ENCODE assay signal across 7 cellular contexts in the genomic region with DNA sequence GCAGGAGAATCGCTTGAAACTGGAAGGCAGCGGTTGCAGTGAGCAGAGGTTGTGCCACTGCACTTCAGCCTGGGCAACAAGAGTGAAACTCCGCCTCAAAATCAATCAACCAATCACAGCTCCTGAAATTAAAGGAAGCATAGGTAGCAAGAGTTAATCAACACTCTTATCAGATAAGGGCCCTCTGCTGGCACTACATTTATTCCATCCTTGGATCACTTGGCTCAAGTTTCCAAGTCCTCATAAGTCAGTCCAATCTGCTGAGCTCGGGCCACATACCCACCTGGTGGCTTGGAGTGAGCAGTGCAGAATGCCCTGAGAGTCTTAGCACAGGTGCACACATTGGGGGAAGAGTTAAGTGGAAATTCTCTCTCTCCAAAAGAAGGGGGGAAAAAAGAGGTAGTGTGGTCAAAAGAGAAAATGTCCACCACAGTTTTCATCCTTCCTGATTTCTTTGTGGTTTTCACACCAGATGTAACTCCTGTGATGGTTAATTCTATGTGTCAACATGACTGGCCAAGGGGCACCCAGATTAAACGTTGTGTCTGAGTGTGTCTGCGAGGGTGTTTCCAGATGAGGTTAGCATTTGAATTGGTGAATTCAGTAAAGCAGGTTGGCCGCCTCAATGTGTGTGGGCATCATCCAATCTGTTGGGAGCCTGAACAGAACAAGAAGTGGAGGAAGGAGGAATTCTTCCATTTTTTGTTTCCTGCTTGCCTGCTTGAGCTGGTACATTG. TPM values are rescaled to one million over a fixed set of nuclear protein-coding genes. Genes with fewer than 3 reads are reported as not detected.
A peak's percentile ranks its signal among the peaks of the same experiment; 100 is the strongest.
DNase-seq lines count a peak whose midpoint lies in the region; ATAC-seq, FAIRE-seq and TF ChIP-seq lines count a peak whose summit lies in the region.

No MANE protein-coding gene starts in this region.

- FAIRE-seq in frontal cortex (lab: Jason Lieb, UNC), result no peak

- H4K20me1 ChIP-seq in MM.1S (ENCODE audit: insufficient read depth, low read length), result no peaks in the 10 kb centered on the region
- H4K20me1 ChIP-seq in neural progenitor cell (ENCODE audit: low read depth), result no peaks in the 10 kb centered on the region

- H3K27me3 ChIP-seq in MM.1S (replicated peaks; ENCODE audit: insufficient read depth, low read length), result no peaks in the 10 kb centered on the region
- H3K27me3 ChIP-seq in neural progenitor cell, result no peaks in the 10 kb centered on the region

- H3K9me3 Mint-ChIP-seq in neural progenitor cell, result no peaks in the 10 kb centered on the region

- no peak overlapping the region for H3K27ac ChIP-seq in MM.1S (ENCODE audit: low read length)
- no peak overlapping the region for H3K27ac ChIP-seq in neural progenitor cell

- H3K4me2 ChIP-seq in MM.1S (ENCODE audit: low read depth, low read length), result no peak overlapping the region
- H3K4me2 ChIP-seq in neural progenitor cell, result no peak overlapping the region

- no peak overlapping the region for H3K27ac Mint-ChIP-seq in neural progenitor cell

- ATAC-seq in GM18511 (IDR thresholded peaks at IDR 0.05; ENCODE audit: unreplicated experiment) (peak; percentile 48), left ventricle myocardium superior (no peak)

- no peaks in the 10 kb centered on the region for H3K9me2 ChIP-seq in MM.1S (replicated peaks; ENCODE audit: insufficient read depth, low read length)

- peaks cover 3% of the 10 kb centered on the region for H3K27me3 Mint-ChIP-seq in neural progenitor cell (ENCODE audit: insufficient read depth, low read depth)

- H3K9ac ChIP-seq in MM.1S (ENCODE audit: low read length), result no peak overlapping the region
- H3K9ac ChIP-seq in neural progenitor cell, result no peak overlapping the region

- no peaks in the 10 kb centered on the region for H3K79me2 ChIP-seq in MM.1S (ENCODE audit: low read length)
- no peaks in the 10 kb centered on the region for H3K79me2 ChIP-seq in neural progenitor cell (ENCODE audit: low read depth)

- no peak overlapping the region for H3K4me3 Mint-ChIP-seq in neural progenitor cell

- intact Hi-C loops in left ventricle myocardium superior (cut with micrococcal nuclease), result no loop called here

- no peaks in the 10 kb centered on the region for H3K9me3 ChIP-seq in MM.1S (replicated peaks; ENCODE audit: insufficient read depth, low read length)
- no peaks in the 10 kb centered on the region for H3K9me3 ChIP-seq in neural progenitor cell (ENCODE audit: low read depth)

- no peaks in the 10 kb centered on the region for H3K36me3 ChIP-seq in MM.1S (replicated peaks; ENCODE audit: insufficient read depth, low read length)
- no peaks in the 10 kb centered on the region for H3K36me3 ChIP-seq in neural progenitor cell

- H3K36me3 Mint-ChIP-seq in neural progenitor cell, result no peaks in the 10 kb centered on the region

- H3K4me3 ChIP-seq in MM.1S (ENCODE audit: low read length) (no peak overlapping the region), cardiac fibroblast (replicated peaks in 1 of 2; ENCODE audit: low read depth in 2 of 2, low read length in 2 of 2) (no peak overlapping the region), neural progenitor cell (no peak overlapping the region)

- no peak overlapping the region for H2AFZ ChIP-seq in MM.1S (ENCODE audit: low read length)
- no peak overlapping the region for H2AFZ ChIP-seq in neural progenitor cell (replicated peaks)

- no peaks in the 10 kb centered on the region for H3F3A ChIP-seq in MM.1S (ENCODE audit: insufficient read depth, low read length)
- no peaks in the 10 kb centered on the region for H3F3A ChIP-seq in neural progenitor cell (ENCODE audit: low read depth)

- H3K4me1 Mint-ChIP-seq in neural progenitor cell, result peaks cover 4% of the 10 kb centered on the region

- peaks cover under 1% of the 10 kb centered on the region; the same call in 1 of the 2 replicates for H3K4me1 ChIP-seq in MM.1S (ENCODE audit: low read length)
- H3K4me1 ChIP-seq in neural progenitor cell, result no peaks in the 10 kb centered on the region

- TF ChIP-seq CTCF in MM.1S (IDR thresholded peaks at IDR 0.05; ENCODE audit: low read length) (peak; percentile 33), cardiac fibroblast (IDR thresholded peaks at IDR 0.05; ENCODE audit: low read depth, low read length) (peak; percentile 19), neural progenitor cell (IDR thresholded peaks at IDR 0.05) (peak; percentile 19)

- no peak for DNase-seq in MM.1S
- DNase-seq in cardiac fibroblast (ENCODE audit: low read depth in 2 of 2), result no peak
- peak; percentile 8 for DNase-seq in neural progenitor cell (ENCODE audit: low spot score)
- DNase-seq in frontal cortex (ENCODE audit: low spot score in 2 of 2), result no peak
- DNase-seq in left ventricle myocardium superior, result no peak
- DNase-seq in middle frontal gyrus (ENCODE audit: extremely low spot score, low spot score), result no peak

RNA-seq across cellular contexts. Expression of a gene that starts 14.2 kb away (rescaled TPM):
- total RNA-seq in neural progenitor cell (ENCODE audit: low replicate concordance), result 18.0 and 22.9 TPM in 2 replicates
- 56.7 TPM for total RNA-seq in frontal cortex
- 18.8 TPM for total RNA-seq in left ventricle myocardium superior
